21 cellular contexts compared by ENCODE assay signal in the genomic region with DNA sequence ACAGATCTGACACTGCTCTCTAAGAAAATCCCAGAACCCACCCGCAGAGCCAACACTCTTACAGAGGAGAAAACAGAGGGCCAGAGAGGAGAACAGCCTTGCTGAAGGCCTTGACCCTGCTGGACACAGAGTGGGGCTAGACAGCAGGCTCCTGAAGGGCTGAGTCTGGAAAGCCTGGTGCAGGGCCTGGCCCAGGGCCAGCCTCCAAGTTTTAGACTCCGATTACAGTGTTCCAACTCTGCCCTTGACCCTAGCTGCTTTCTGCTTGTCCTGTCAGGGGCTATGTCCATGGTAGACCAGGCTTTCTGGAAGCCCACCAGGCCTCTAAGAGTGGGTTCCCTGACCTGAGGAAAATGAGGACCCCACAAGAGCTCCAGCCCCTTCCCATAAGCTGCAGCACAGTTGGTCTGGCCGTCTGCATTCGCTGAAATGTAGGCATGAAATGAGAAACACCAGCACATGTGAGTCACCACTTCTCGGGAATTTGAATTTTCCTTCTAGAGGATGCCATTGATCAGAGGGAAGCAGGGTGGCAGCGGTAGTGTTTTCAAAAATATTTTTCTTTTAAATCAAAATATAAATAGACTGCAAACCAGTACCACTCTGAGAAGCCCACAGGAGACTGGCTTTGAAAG.
A peak's percentile ranks its signal among the peaks of the same experiment; 100 is the strongest.
DNase-seq lines count a peak whose midpoint lies in the region; FAIRE-seq and TF ChIP-seq lines count a peak whose summit lies in the region.
"Had no signal": no experiment of that assay in that cellular context is flagged by ENCODE, and none has a peak within 500 bp of the region (broad histone marks: within the 10 kb centered on the region; RNA-seq: fewer than 3 reads in every experiment).

No MANE protein-coding gene starts in this region.

- peaks cover 0 to 9% (median 0%) of the 10 kb centered on the region in 11 experiments; a peak in 3 of 22 replicates for H3K9me3 ChIP-seq in BLaER1 treated with 17β-estradiol and CSF1 and Interleukin-3, amounts not matched to agents 10 nM and 100 nM (replicated peaks in 1 of 11)
- no peaks in the 10 kb centered on the region for H3K9me3 ChIP-seq in astrocyte (ENCODE audit: insufficient read depth, low read depth, low read length)
- H3K9me3 ChIP-seq in sigmoid colon = no peaks in the 10 kb centered on the region
- H3K9me3 ChIP-seq: HAP-1, lower lobe of right lung had no signal

- H3K9me3 Mint-ChIP-seq in astrocyte (ENCODE audit: unreplicated experiment) = no peaks in the 10 kb centered on the region
- H3K9me3 Mint-ChIP-seq: stimulated activated naive CD8-positive, alpha-beta T cell treated with anti-CD3 and anti-CD28 coated beads, Interleukin-15, amount 100 ng/mL, for 72 hours had no signal

- H3K27ac Mint-ChIP-seq in astrocyte (ENCODE audit: unreplicated experiment) = no peak overlapping the region
- H3K27ac Mint-ChIP-seq: activated CD8-positive, alpha-beta T cell treated with anti-CD3 and anti-CD28 coated beads, Interleukin-2, amount 10 ng/mL, durations not matched to agents 7 days and 5 days; B cell; stimulated activated naive CD8-positive, alpha-beta T cell treated with anti-CD3 and anti-CD28 coated beads, Interleukin-15, amount 100 ng/mL, for 72 hours had no signal

- peak overlapping the region in 9 of 11 experiments; percentile 21 to 97 (median 94); a peak in 17 of 22 replicates for H3K27ac ChIP-seq in BLaER1 treated with 17β-estradiol and CSF1 and Interleukin-3, amounts not matched to agents 10 nM and 100 nM
- H3K27ac ChIP-seq in astrocyte (ENCODE audit: low read depth, low read length) (no peak overlapping the region), sigmoid colon (peak overlapping the region; percentile 73 to 89 (median 84))
- H3K27ac ChIP-seq: cardiac muscle cell, KMS-11, lower lobe of right lung, VCaP had no signal

- no peak for FAIRE-seq in astrocyte (lab: Jason Lieb, UNC)
- FAIRE-seq: small intestine had no signal

- no peak overlapping the region for H3K4me3 Mint-ChIP-seq in astrocyte (ENCODE audit: unreplicated experiment)
- H3K4me3 Mint-ChIP-seq: activated CD8-positive, alpha-beta T cell treated with anti-CD3 and anti-CD28 coated beads, Interleukin-2, amount 10 ng/mL, durations not matched to agents 7 days and 5 days; B cell; stimulated activated naive CD8-positive, alpha-beta T cell treated with anti-CD3 and anti-CD28 coated beads, Interleukin-15, amount 100 ng/mL, for 72 hours had no signal

- no peak overlapping the region for H2AFZ ChIP-seq in astrocyte (ENCODE audit: low read depth, low read length)

- peaks cover 68 to 100% (median 97%) of the 10 kb centered on the region in 10 experiments for H3K4me1 ChIP-seq in BLaER1 treated with 17β-estradiol and CSF1 and Interleukin-3, amounts not matched to agents 10 nM and 100 nM
- H3K4me1 ChIP-seq in astrocyte (ENCODE audit: insufficient read depth, low read length) (peaks cover 16% of the 10 kb centered on the region), sigmoid colon (peaks cover 0 to 94% (median 79%) of the 10 kb centered on the region in 4 donors)
- H3K4me1 ChIP-seq: HAP-1, lower lobe of right lung had no signal

- H4K20me1 ChIP-seq in BLaER1 treated with 17β-estradiol and CSF1 and Interleukin-3, amounts not matched to agents 10 nM and 100 nM = no peaks in the 10 kb centered on the region
- H4K20me1 ChIP-seq in astrocyte (ENCODE audit: insufficient read depth, low read length) = peaks cover 4% of the 10 kb centered on the region

- DNase-seq in astrocyte (ENCODE audit: low read depth) (peak; percentile 56), fibroblast of peridontal ligament (ENCODE audit: extremely low read depth) (peak; percentile 18), sigmoid colon (no peak), DMS53 treated with DMSO at 0.1 percent for 48 hours (lab: John Stamatoyannopoulos, UW; ENCODE audit: unreplicated experiment) (no peak), OCI-M1 (lab: John Stamatoyannopoulos, UW) (no peak), SK-N-DZ (ENCODE audit: low spot score) (no peak)
- DNase-seq in stimulated activated CD4-positive, alpha-beta T cell treated with anti-CD3 and anti-CD28 coated beads, Interleukin-12 subunit alpha, Interleukin-12 subunit beta, amount 100 ng/mL, for 4 hours = no peak
- DNase-seq: activated CD8-positive, alpha-beta T cell treated with anti-CD3 and anti-CD28 coated beads, Interleukin-2, amount 10 ng/mL, durations not matched to agents 7 days and 5 days; activated effector memory CD4-positive, alpha-beta T cell treated with Interleukin-2 at 50 U/mL for 16 hours; DMS53; NCI-H1417 treated with DMSO at 0.1 percent for 48 hours; NCI-H446 treated with DMSO at 0.1 percent for 48 hours; small intestine; stimulated activated naive CD8-positive, alpha-beta T cell treated with anti-CD3 and anti-CD28 coated beads, Interleukin-15, amount 100 ng/mL, for 72 hours had no signal

- peak overlapping the region; percentile 83 to 100 (median 96) for H3K4me2 ChIP-seq in BLaER1 treated with 17β-estradiol and CSF1 and Interleukin-3, amounts not matched to agents 10 nM and 100 nM
- H3K4me2 ChIP-seq in astrocyte (ENCODE audit: low read length) = peak overlapping the region; percentile 8
- H3K4me2 ChIP-seq: KMS-11 had no signal

- TF ChIP-seq EP300 in sigmoid colon (IDR thresholded peaks at IDR 0.05) = no peak

- no peaks in the 10 kb centered on the region for H3K36me3 ChIP-seq in BLaER1 treated with 17β-estradiol and CSF1 and Interleukin-3, amounts not matched to agents 10 nM and 100 nM
- H3K36me3 ChIP-seq in astrocyte (ENCODE audit: insufficient read depth, low read length) (no peaks in the 10 kb centered on the region), sigmoid colon (no peaks in the 10 kb centered on the region)
- H3K36me3 ChIP-seq: cardiac muscle cell, HAP-1, lower lobe of right lung had no signal

- H3K9ac ChIP-seq in BLaER1 treated with 17β-estradiol and CSF1 and Interleukin-3, amounts not matched to agents 10 nM and 100 nM = peak overlapping the region in 8 of 11 experiments; percentile 19 to 89 (median 86); a peak in 14 of 22 replicates
- H3K9ac ChIP-seq in astrocyte (ENCODE audit: low read length) = no peak overlapping the region
- H3K9ac ChIP-seq: KMS-11 had no signal

- TF ChIP-seq CTCF in astrocyte (IDR thresholded peaks at IDR 0.05; ENCODE audit: insufficient read depth, low read depth, low read length) = no peak
- TF ChIP-seq CTCF in sigmoid colon (IDR thresholded peaks at IDR 0.05) = no peak

- H3K4me3 ChIP-seq in BLaER1 treated with 17β-estradiol and CSF1 and Interleukin-3, amounts not matched to agents 10 nM and 100 nM = peak overlapping the region in 3 of 10 experiments; percentile 1 to 30 (median 8); a peak in 4 of 20 replicates
- H3K4me3 ChIP-seq in astrocyte (ENCODE audit: insufficient read depth, low read depth, low read length) (no peak overlapping the region), sigmoid colon (no peak overlapping the region)
- H3K4me3 ChIP-seq: cardiac muscle cell, HAP-1, lower lobe of right lung had no signal

- H3K36me3 Mint-ChIP-seq in astrocyte (ENCODE audit: low read depth, unreplicated experiment) = no peaks in the 10 kb centered on the region

- 88 to 90% methylated on average over 6 of the region's 6 CpGs for WGBS in sigmoid colon, 2 donors

- H3K27me3 Mint-ChIP-seq in astrocyte (ENCODE audit: low read depth, unreplicated experiment) = peaks cover 11% of the 10 kb centered on the region
- H3K27me3 Mint-ChIP-seq: B cell; stimulated activated naive CD8-positive, alpha-beta T cell treated with anti-CD3 and anti-CD28 coated beads, Interleukin-15, amount 100 ng/mL, for 72 hours had no signal

- H3K79me2 ChIP-seq in astrocyte (ENCODE audit: insufficient read depth, low read length) = no peaks in the 10 kb centered on the region

- intact Hi-C loops in sigmoid colon (cut with DNase I) = loop anchor here (2.0 to 5.0 kb wide), 3 partner anchors 76 to 146 kb away; no protein-coding TSS in a partner anchor

- peaks cover 11% of the 10 kb centered on the region for H3K4me1 Mint-ChIP-seq in astrocyte (ENCODE audit: low read depth, unreplicated experiment)
- H3K4me1 Mint-ChIP-seq: B cell; stimulated activated naive CD8-positive, alpha-beta T cell treated with anti-CD3 and anti-CD28 coated beads, Interleukin-15, amount 100 ng/mL, for 72 hours had no signal

- H3K27me3 ChIP-seq in BLaER1 treated with 17β-estradiol and CSF1 and Interleukin-3, amounts not matched to agents 10 nM and 100 nM = no peaks in the 10 kb centered on the region
- H3K27me3 ChIP-seq in astrocyte (ENCODE audit: insufficient read depth, low read length) (no peaks in the 10 kb centered on the region), sigmoid colon (no peaks in the 10 kb centered on the region)
- H3K27me3 ChIP-seq: cardiac muscle cell had no signal

- no peak for TF ChIP-seq POLR2A in sigmoid colon (IDR thresholded peaks at IDR 0.05)

Comparison
In these comparisons a context has a peak if more than half of its experiments do, and no peak if none do; other contexts are left out.
1. DNase-seq: peak in astrocyte (single experiment) and fibroblast of peridontal ligament (single experiment); none in sigmoid colon (single experiment), DMS53 treated with DMSO at 0.1 percent for 48 hours (single experiment), OCI-M1 (single experiment), SK-N-DZ (single experiment) and stimulated activated CD4-positive, alpha-beta T cell treated with anti-CD3 and anti-CD28 coated beads, Interleukin-12 subunit alpha, Interleukin-12 subunit beta, amount 100 ng/mL, for 4 hours (single experiment).